36 cellular contexts compared by ENCODE assay signal in the genomic region with DNA sequence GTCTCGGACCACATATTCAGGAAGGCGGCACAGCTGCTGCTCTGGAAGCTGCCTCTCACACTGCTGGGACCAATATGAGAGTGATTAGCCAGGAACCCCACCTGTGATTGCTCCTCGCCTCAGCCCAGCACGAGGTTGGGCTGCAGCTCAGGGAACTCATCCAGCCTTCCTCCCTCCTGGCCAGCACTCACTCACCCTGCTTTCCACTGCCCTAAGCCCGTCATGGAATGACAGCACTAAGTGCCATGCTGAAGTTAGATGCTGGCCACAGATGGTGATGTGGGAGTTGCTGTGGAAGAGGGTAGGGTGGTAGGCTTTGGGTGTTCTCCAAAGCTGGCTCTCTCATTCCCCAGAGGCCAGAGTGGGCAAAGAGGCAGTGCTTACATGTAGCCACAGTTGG. TPM values are rescaled to one million over a fixed set of nuclear protein-coding genes. Genes with fewer than 3 reads are reported as not detected.
"Had no signal": no experiment of that assay in that cellular context is flagged by ENCODE, and none has a peak within 500 bp of the region (broad histone marks: within the 10 kb centered on the region; RNA-seq: fewer than 3 reads in every experiment).

No MANE protein-coding gene starts in this region.

- H3K27ac ChIP-seq: adrenal gland, body of pancreas, colonic mucosa, epithelial cell of prostate, esophagus squamous epithelium, gastroesophageal sphincter, VCaP had no signal

- H3K36me3 ChIP-seq: adrenal gland had no signal

- H3K4me3 ChIP-seq: adrenal gland, body of pancreas, colonic mucosa, esophagus squamous epithelium, gastroesophageal sphincter had no signal

- DNase-seq: activated CD4-positive, alpha-beta memory T cell treated with anti-CD3 and anti-CD28 coated beads, Interleukin-2, amount 10 ng/mL, durations not matched to agents 7 days and 5 days; activated CD4-positive, alpha-beta T cell treated with anti-CD3 and anti-CD28 coated beads for 1 hour; activated CD4-positive, alpha-beta T cell treated with anti-CD3 and anti-CD28 coated beads for 4 hours; activated CD4-positive, alpha-beta T cell treated with anti-CD3 and anti-CD28 coated beads, Interleukin-2, amount 10 ng/mL, durations not matched to agents 7 days and 5 days; activated CD4-positive, alpha-beta T cell treated with anti-CD3 and anti-CD28 coated beads, Interleukin-2, amount 50 U/mL, for 4 hours; activated CD8-positive, alpha-beta memory T cell treated with anti-CD3 and anti-CD28 coated beads, Interleukin-2, amount 50 U/mL, for 48 hours; activated gamma-delta T cell; activated naive CD4-positive, alpha-beta T cell; activated naive CD4-positive, alpha-beta T cell treated with anti-CD3 and anti-CD28 coated beads, Interleukin-2, amount 10 ng/mL, durations not matched to agents 7 days and 5 days; activated naive CD8-positive, alpha-beta T cell treated with anti-CD3 and anti-CD28 coated beads, Interleukin-2, amount 50 U/mL, for 24 hours; activated T-cell treated with anti-CD3 and anti-CD28 coated beads for 4 hours; activated T-cell treated with anti-CD3 and anti-CD28 coated beads, Interleukin-2, amount 50 U/mL, for 24 hours; activated T-cell treated with anti-CD3 and anti-CD28 coated beads, Interleukin-2, amount 50 U/mL, for 72 hours; adrenal gland; amygdala; body of pancreas; central memory CD4-positive, alpha-beta T cell; cerebellar nuclear complex; colonic mucosa; effector CD8-positive, alpha-beta T cell; esophagus squamous epithelium; foreskin melanocyte; T-helper 1 cell; T-helper 17 cell; T1000 had no signal

- H3K9me3 ChIP-seq: adrenal gland, body of pancreas, colonic mucosa, esophagus squamous epithelium, gastroesophageal sphincter had no signal

- H3K4me1 ChIP-seq: adrenal gland, colonic mucosa had no signal

- ATAC-seq: activated naive CD4-positive, alpha-beta T cell treated with anti-CD3 and anti-CD28 coated beads, Interleukin-2, amount 50 U/mL, for 72 hours; activated naive CD8-positive, alpha-beta T cell treated with anti-CD3 and anti-CD28 coated beads, Interleukin-2, amount 50 U/mL, for 24 hours; activated T-cell treated with anti-CD3 and anti-CD28 coated beads, Interleukin-2, amount 50 U/mL, for 72 hours; body of pancreas; gastroesophageal sphincter; T-helper 17 cell; WTC11 had no signal

- H3K27me3 ChIP-seq: adrenal gland, body of pancreas, colonic mucosa, esophagus squamous epithelium, gastroesophageal sphincter had no signal

RNA-seq across cellular contexts. Expression of a gene that starts 26.6 kb away (rescaled TPM):
- total RNA-seq: activated CD4-positive, alpha-beta memory T cell treated with anti-CD3 and anti-CD28 coated beads, Interleukin-2, amount 10 ng/mL, durations not matched to agents 7 days and 5 days; activated CD4-positive, alpha-beta T cell treated with anti-CD3 and anti-CD28 coated beads, Interleukin-2, amount 10 ng/mL, durations not matched to agents 7 days and 5 days; aorta; body of pancreas; dermis microvascular lymphatic vessel endothelial cell; endothelial cell of umbilical vein; fibroblast of lung; fibroblast of villous mesenchyme; gastroesophageal sphincter; glomerular endothelial cell had no signal
- polyA plus RNA-seq: aorta, endothelial cell of umbilical vein had no signal
